Comparison of ENCODE assay signal across 1 cellular context in genomic region chr5:147507480-147508126, GRCh38.
TF ChIP-seq lines count a peak whose summit lies in the region.

No MANE protein-coding gene starts in this region.

TF ChIP-seq in H1, 55 proteins besides CTCF, POLR2A, EP300 and RAD21 (continued from another document):
- no peak for TF ChIP-seq CHD7 (IDR thresholded peaks at IDR 0.05; ENCODE audit: insufficient replicate concordance, low read length)
